ENCODE assay signal across 19 cellular contexts in the genomic region with DNA sequence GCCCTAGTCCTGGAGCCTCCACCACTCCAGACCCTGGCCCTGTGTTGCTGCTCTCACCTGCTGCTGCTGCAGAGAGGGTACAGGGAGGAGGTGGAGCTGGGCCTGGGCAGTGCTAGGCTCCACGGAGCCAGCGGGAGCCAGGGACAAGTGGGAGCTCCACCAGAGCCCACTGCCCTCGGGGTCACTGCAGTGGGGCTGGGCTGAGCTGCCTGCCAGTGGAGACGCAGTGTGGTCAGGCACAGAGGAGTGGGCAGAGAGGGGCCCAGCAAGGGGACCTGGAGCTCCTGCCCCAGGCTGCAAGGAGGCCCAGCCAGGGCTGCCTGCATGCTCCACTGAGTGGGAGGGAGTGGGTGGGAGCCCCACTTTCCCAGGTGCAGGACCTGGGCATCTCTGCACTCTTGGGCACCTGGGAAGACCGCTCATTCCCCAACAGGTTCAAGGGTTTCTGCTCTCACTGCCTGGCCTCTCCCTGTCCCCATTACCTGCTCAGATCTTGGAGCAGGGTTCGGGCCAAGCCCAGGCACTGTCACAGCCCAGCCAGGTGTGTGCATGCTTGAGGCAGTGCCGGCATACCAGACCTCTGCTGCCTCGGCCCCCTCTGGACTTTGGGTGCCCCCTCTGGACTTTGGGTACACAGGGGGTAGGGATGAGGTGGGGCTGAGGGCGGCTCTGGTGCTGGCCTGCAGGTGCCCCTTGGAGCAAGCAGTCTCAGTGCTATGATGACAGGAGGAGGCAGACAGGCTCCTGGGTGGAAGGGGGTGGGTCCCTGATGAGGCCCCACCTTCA.
DNase-seq lines count a peak whose midpoint lies in the region; ATAC-seq and TF ChIP-seq lines count a peak whose summit lies in the region.
"Had no signal": no experiment of that assay in that cellular context is flagged by ENCODE, and none has a peak within 500 bp of the region (broad histone marks: within the 10 kb centered on the region; RNA-seq: fewer than 3 reads in every experiment).

No MANE protein-coding gene starts in this region.

- H3K4me3 ChIP-seq in coronary artery (no peak overlapping the region), neuronal stem cell (ENCODE audit: low read length in 2 of 2) (no peak overlapping the region), upper lobe of right lung (no peak overlapping the region), smooth muscle cell (no peak overlapping the region)
- H3K4me3 ChIP-seq: A549; BLaER1 treated with 17β-estradiol and CSF1 and Interleukin-3, amounts not matched to agents 10 nM and 100 nM had no signal

- peak overlapping the region; percentile 94 for H3K14ac ChIP-seq in neuronal stem cell (ENCODE audit: low read length)

- no peaks in the 10 kb centered on the region for H3K79me2 ChIP-seq in smooth muscle cell (ENCODE audit: low read depth)

- no peak overlapping the region for H2BK12ac ChIP-seq in neuronal stem cell (ENCODE audit: low read length)

- no peak overlapping the region for H4K8ac ChIP-seq in neuronal stem cell (ENCODE audit: low read depth, low read length)

- peak overlapping the region; percentile 84 for H3K4ac ChIP-seq in neuronal stem cell (ENCODE audit: low read length)

- H4K20me1 ChIP-seq in smooth muscle cell (ENCODE audit: low read depth), result no peaks in the 10 kb centered on the region
- H4K20me1 ChIP-seq: BLaER1 treated with 17β-estradiol and CSF1 and Interleukin-3, amounts not matched to agents 10 nM and 100 nM had no signal

- no CpG with 5 or more reads among the region's 9 CpGs for WGBS in neuronal stem cell (ENCODE audit: extremely low coverage in 2 of 2, insufficient read length in 2 of 2, insufficient replicate concordance in 1 of 2), 2 donors
- WGBS in smooth muscle cell (ENCODE audit: low lambda C conversion rate), result 97% methylated on average over 9 of the region's 9 CpGs

- no peak overlapping the region for H2AK5ac ChIP-seq in neuronal stem cell (ENCODE audit: low read depth, low read length)

- no peak for ATAC-seq in left ventricle myocardium superior
- peak; percentile 22 for ATAC-seq in upper lobe of right lung
- ATAC-seq in GM21825 (IDR thresholded peaks at IDR 0.05; ENCODE audit: unreplicated experiment), result no peak
- ATAC-seq: A549; CD8-positive, alpha-beta T cell had no signal

- H3K4me2 ChIP-seq in neuronal stem cell (ENCODE audit: insufficient read depth, low read length, poor library complexity, severe bottlenecking), result no peak overlapping the region
- no peak overlapping the region for H3K4me2 ChIP-seq in smooth muscle cell
- H3K4me2 ChIP-seq: A549; BLaER1 treated with 17β-estradiol and CSF1 and Interleukin-3, amounts not matched to agents 10 nM and 100 nM had no signal

- intact Hi-C loops in cardiac septum (cut with DNase I) (no loop called here), left ventricle myocardium superior (cut with micrococcal nuclease) (no loop called here), upper lobe of right lung (cut with DNase I) (no loop called here)

- DNase-seq in cardiac septum (ENCODE audit: low spot score) (peak; percentile 47), left ventricle myocardium superior (no peak), coronary artery (ENCODE audit: low spot score) (peak; percentile 50), neuronal stem cell (ENCODE audit: low spot score) (no peak), upper lobe of right lung (no peak), smooth muscle cell (lab: John Stamatoyannopoulos, UW; ENCODE audit: unreplicated experiment) (no peak), KBM-7 (no peak)
- DNase-seq: AML-193; Caco-2; Calu3; CD4-positive, alpha-beta T cell; CD8-positive, alpha-beta T cell; DMS79 treated with DMSO at 0.1 percent for 48 hours; GF-D8 had no signal

- in situ Hi-C loops in KBM-7 (cut with MboI; ENCODE audit: low pct_unique_long_range_greater_than_20kb, low sequenced_read_pairs), result no loop called here

- H3F3A ChIP-seq in smooth muscle cell (ENCODE audit: low read depth), result no peaks in the 10 kb centered on the region

- H4K91ac ChIP-seq in neuronal stem cell (ENCODE audit: low read depth, low read length, poor library complexity), result no peak overlapping the region

- no peak overlapping the region for H2BK120ac ChIP-seq in neuronal stem cell (ENCODE audit: low read depth, low read length)

- H3K18ac ChIP-seq in neuronal stem cell (ENCODE audit: low read length), result peak overlapping the region; percentile 11

- H3K36me3 ChIP-seq in neuronal stem cell (replicated peaks in 1 of 2; ENCODE audit: control insufficient read depth in 2 of 2, insufficient read depth in 2 of 2, low read length in 2 of 2) (no peaks in the 10 kb centered on the region), upper lobe of right lung (no peaks in the 10 kb centered on the region), smooth muscle cell (ENCODE audit: low read depth) (no peaks in the 10 kb centered on the region)
- H3K36me3 ChIP-seq: BLaER1 treated with 17β-estradiol and CSF1 and Interleukin-3, amounts not matched to agents 10 nM and 100 nM had no signal

- peak overlapping the region; percentile 55 for H3K23ac ChIP-seq in neuronal stem cell (ENCODE audit: low read depth, low read length, poor library complexity)

- H3K27ac ChIP-seq in coronary artery (no peak overlapping the region), neuronal stem cell (replicated peaks; ENCODE audit: low read length) (no peak overlapping the region), upper lobe of right lung (no peak overlapping the region), smooth muscle cell (ENCODE audit: low read depth) (no peak overlapping the region)
- H3K27ac ChIP-seq: 22Rv1; A549; BLaER1 treated with 17β-estradiol and CSF1 and Interleukin-3, amounts not matched to agents 10 nM and 100 nM; C4-2B had no signal

- H3K79me1 ChIP-seq in neuronal stem cell (ENCODE audit: low read depth, low read length), result peaks cover 1% of the 10 kb centered on the region

- H3K9ac ChIP-seq in neuronal stem cell (ENCODE audit: low read depth, low read length, poor library complexity) (no peak overlapping the region), smooth muscle cell (ENCODE audit: low read depth) (no peak overlapping the region)
- H3K9ac ChIP-seq: BLaER1 treated with 17β-estradiol and CSF1 and Interleukin-3, amounts not matched to agents 10 nM and 100 nM had no signal

- TF ChIP-seq CTCF in coronary artery (IDR thresholded peaks at IDR 0.05), result no peak
- no peak for TF ChIP-seq CTCF in upper lobe of right lung (IDR thresholded peaks at IDR 0.05)
- TF ChIP-seq CTCF in smooth muscle cell (IDR thresholded peaks at IDR 0.05; ENCODE audit: borderline replicate concordance, insufficient read depth, poor library complexity, severe bottlenecking), result no peak

- H3K27me3 ChIP-seq in neuronal stem cell (ENCODE audit: control insufficient read depth in 3 of 3, insufficient read depth in 3 of 3, low read depth in 1 of 3, low read length in 3 of 3) (no peaks in the 10 kb centered on the region), upper lobe of right lung (no peaks in the 10 kb centered on the region), smooth muscle cell (ENCODE audit: low read depth) (no peaks in the 10 kb centered on the region)
- H3K27me3 ChIP-seq: BLaER1 treated with 17β-estradiol and CSF1 and Interleukin-3, amounts not matched to agents 10 nM and 100 nM had no signal

- peak overlapping the region; percentile 90 for H2BK5ac ChIP-seq in neuronal stem cell (ENCODE audit: low read length)

- H3K9me3 ChIP-seq in neuronal stem cell (replicated peaks in 1 of 2; ENCODE audit: control insufficient read depth in 2 of 2, insufficient read depth in 1 of 2, low read depth in 1 of 2, low read length in 2 of 2), result no peaks in the 10 kb centered on the region
- H3K9me3 ChIP-seq in upper lobe of right lung, result no peaks in the 10 kb centered on the region
- H3K9me3 ChIP-seq in smooth muscle cell (replicated peaks; ENCODE audit: low read depth), result no peaks in the 10 kb centered on the region
- H3K9me3 ChIP-seq: A549, Caco-2 had no signal

- no peak overlapping the region for H2BK15ac ChIP-seq in neuronal stem cell (ENCODE audit: low read length)

- H2AFZ ChIP-seq in neuronal stem cell (ENCODE audit: low read length) (no peak overlapping the region), smooth muscle cell (ENCODE audit: low read depth) (no peak overlapping the region)

- H3K4me1 ChIP-seq in neuronal stem cell (ENCODE audit: control insufficient read depth in 2 of 2, insufficient read depth in 1 of 2, low read depth in 1 of 2, low read length in 2 of 2) (peaks cover 0 to 2% of the 10 kb centered on the region in 2 donors), upper lobe of right lung (no peaks in the 10 kb centered on the region), smooth muscle cell (ENCODE audit: low read depth) (no peaks in the 10 kb centered on the region)
- H3K4me1 ChIP-seq: A549; BLaER1 treated with 17β-estradiol and CSF1 and Interleukin-3, amounts not matched to agents 10 nM and 100 nM; Caco-2 had no signal

Comparison
In these comparisons a context has a peak if more than half of its experiments do, and no peak if none do; other contexts are left out.
1. DNase-seq: peak in cardiac septum (single experiment) and coronary artery (single experiment); none in left ventricle myocardium superior (single experiment), neuronal stem cell (single experiment), upper lobe of right lung (single experiment), smooth muscle cell (single experiment) and KBM-7 (single experiment).